Comparison of ENCODE assay signal across 19 cellular contexts in genomic region chr4:119666653-119667091, GRCh38. TPM values are rescaled to one million over a fixed set of nuclear protein-coding genes. Genes with fewer than 3 reads are reported as not detected.
DNase-seq lines count a peak whose midpoint lies in the region; ATAC-seq and TF ChIP-seq lines count a peak whose summit lies in the region.
"Had no signal": no experiment of that assay in that cellular context is flagged by ENCODE, and none has a peak within 500 bp of the region (broad histone marks: within the 10 kb centered on the region; RNA-seq: fewer than 3 reads in every experiment).

No MANE protein-coding gene starts in this region.

- no peak overlapping the region for H4K8ac ChIP-seq in neuronal stem cell (ENCODE audit: low read depth, low read length)

- POLR2A ChIA-PET in activated CD4-positive, alpha-beta T cell treated with anti-CD3 and anti-CD28 coated beads for 36 hours (lab: Charles Lee), result no interaction called here

- no peak overlapping the region for H2BK120ac ChIP-seq in neuronal stem cell (ENCODE audit: low read depth, low read length)

- DNase-seq in ELF-1 (ENCODE audit: low read depth, low spot score), result peak; percentile 32
- peak; percentile 70 for DNase-seq in NCI-H748 (lab: John Stamatoyannopoulos, UW; ENCODE audit: unreplicated experiment)
- DNase-seq in fibroblast of the aortic adventitia (ENCODE audit: low read depth), result peak; percentile 59
- peak; percentile 8 for DNase-seq in neuronal stem cell (ENCODE audit: low spot score)
- no peak for DNase-seq in HuH-7.5 (ENCODE audit: low spot score)
- DNase-seq in activated CD4-positive, alpha-beta T cell treated with anti-CD3 and anti-CD28 coated beads for 36 hours, result no peak
- DNase-seq: activated CD8-positive, alpha-beta memory T cell treated with anti-CD3 and anti-CD28 coated beads, Interleukin-2, amount 10 ng/mL, durations not matched to agents 7 days and 5 days; CD8-positive, alpha-beta memory T cell; Kasumi-1; mucosa of descending colon; NCI-H1048; NCI-H2081 treated with DMSO at 0.1 percent for 48 hours; occipital lobe; right lobe of liver; stimulated activated naive CD8-positive, alpha-beta T cell treated with anti-CD3 and anti-CD28 coated beads, Interleukin-15, Interleukin-2, amounts not matched to agents 100 U/mL and 50 U/mL, for 24 hours had no signal

- no peaks in the 10 kb centered on the region for H3K27me3 ChIP-seq in neuronal stem cell (ENCODE audit: control insufficient read depth in 3 of 3, insufficient read depth in 3 of 3, low read depth in 1 of 3, low read length in 3 of 3)
- H3K27me3 ChIP-seq: right lobe of liver, tibial nerve had no signal

- H3K4ac ChIP-seq in neuronal stem cell (ENCODE audit: low read length), result no peak overlapping the region

- H2BK15ac ChIP-seq in neuronal stem cell (ENCODE audit: low read length), result no peak overlapping the region

- no peak overlapping the region for H2AFZ ChIP-seq in neuronal stem cell (ENCODE audit: low read length)

- WGBS in neuronal stem cell (ENCODE audit: extremely low coverage in 2 of 2, insufficient read length in 2 of 2, insufficient replicate concordance in 1 of 2), 2 donors, result no CpG with 5 or more reads among the region's 1 CpG

- H3K27ac Mint-ChIP-seq in activated CD4-positive, alpha-beta T cell treated with anti-CD3 and anti-CD28 coated beads for 36 hours, result no peak overlapping the region
- H3K27ac Mint-ChIP-seq: activated CD8-positive, alpha-beta memory T cell treated with anti-CD3 and anti-CD28 coated beads, Interleukin-2, amount 10 ng/mL, durations not matched to agents 7 days and 5 days; activated T-helper 2 cell treated with anti-CD3 and anti-CD28 coated beads, Interferon-gamma antibody, Interleukin-2, Interleukin-4, amounts not matched to agents 10 μg/mL and 5 μg/mL and 100 μg/mL, durations not matched to agents 14 hours and 24 hours and 36 hours; CD8-positive, alpha-beta memory T cell; dendritic cell treated with granulocyte-macrophage colony-stimulating factor and Interleukin-4, amounts not matched to agents 40 ng/mL and 50 ng/mL, for 4 days had no signal

- H3K27me3 Mint-ChIP-seq in activated CD4-positive, alpha-beta T cell treated with anti-CD3 and anti-CD28 coated beads for 36 hours, result peaks cover 12% of the 10 kb centered on the region
- H3K27me3 Mint-ChIP-seq: dendritic cell treated with granulocyte-macrophage colony-stimulating factor and Interleukin-4, amounts not matched to agents 40 ng/mL and 50 ng/mL, for 4 days had no signal

- no peak overlapping the region for H3K27ac ChIP-seq in neuronal stem cell (replicated peaks; ENCODE audit: low read length)
- H3K27ac ChIP-seq: right lobe of liver, tibial nerve had no signal

- no peaks in the 10 kb centered on the region for H3K9me3 Mint-ChIP-seq in activated CD4-positive, alpha-beta T cell treated with anti-CD3 and anti-CD28 coated beads for 36 hours (ENCODE audit: low read depth)
- H3K9me3 Mint-ChIP-seq: activated T-helper 2 cell treated with anti-CD3 and anti-CD28 coated beads, Interferon-gamma antibody, Interleukin-2, Interleukin-4, amounts not matched to agents 10 μg/mL and 5 μg/mL and 100 μg/mL, durations not matched to agents 14 hours and 24 hours and 36 hours; CD8-positive, alpha-beta memory T cell had no signal

- no peaks in the 10 kb centered on the region for H3K79me1 ChIP-seq in neuronal stem cell (ENCODE audit: low read depth, low read length)

- H2AK5ac ChIP-seq in neuronal stem cell (ENCODE audit: low read depth, low read length), result no peak overlapping the region

- no peak overlapping the region for H2BK5ac ChIP-seq in neuronal stem cell (ENCODE audit: low read length)

- H3K4me1 ChIP-seq in neuronal stem cell (ENCODE audit: control insufficient read depth in 2 of 2, insufficient read depth in 1 of 2, low read depth in 1 of 2, low read length in 2 of 2), result peaks cover 4% of the 10 kb centered on the region in 2 donors
- H3K4me1 ChIP-seq: right lobe of liver had no signal

- H3K4me3 ChIP-seq in fibroblast of the aortic adventitia (ENCODE audit: low read depth, low read length) (no peak overlapping the region), neuronal stem cell (ENCODE audit: low read length in 2 of 2) (no peak overlapping the region)
- H3K4me3 ChIP-seq: mucosa of descending colon, right lobe of liver, tibial nerve had no signal

- no peak overlapping the region for H2BK12ac ChIP-seq in neuronal stem cell (ENCODE audit: low read length)

- no peak overlapping the region for H4K91ac ChIP-seq in neuronal stem cell (ENCODE audit: low read depth, low read length, poor library complexity)

- no peak overlapping the region for H3K4me3 Mint-ChIP-seq in activated CD4-positive, alpha-beta T cell treated with anti-CD3 and anti-CD28 coated beads for 36 hours
- H3K4me3 Mint-ChIP-seq: activated CD8-positive, alpha-beta memory T cell treated with anti-CD3 and anti-CD28 coated beads, Interleukin-2, amount 10 ng/mL, durations not matched to agents 7 days and 5 days; CD8-positive, alpha-beta memory T cell; dendritic cell treated with granulocyte-macrophage colony-stimulating factor and Interleukin-4, amounts not matched to agents 40 ng/mL and 50 ng/mL, for 4 days had no signal

- H3K4me2 ChIP-seq in neuronal stem cell (ENCODE audit: insufficient read depth, low read length, poor library complexity, severe bottlenecking), result no peak overlapping the region

- H3K23ac ChIP-seq in neuronal stem cell (ENCODE audit: low read depth, low read length, poor library complexity), result no peak overlapping the region

- no peaks in the 10 kb centered on the region for H3K9me3 ChIP-seq in neuronal stem cell (replicated peaks in 1 of 2; ENCODE audit: control insufficient read depth in 2 of 2, insufficient read depth in 1 of 2, low read depth in 1 of 2, low read length in 2 of 2)
- H3K9me3 ChIP-seq: mucosa of descending colon, right lobe of liver, tibial nerve had no signal

- no peak overlapping the region for H3K18ac ChIP-seq in neuronal stem cell (ENCODE audit: low read length)

- H3K36me3 Mint-ChIP-seq in activated CD4-positive, alpha-beta T cell treated with anti-CD3 and anti-CD28 coated beads for 36 hours (ENCODE audit: low read depth), result no peaks in the 10 kb centered on the region
- H3K36me3 Mint-ChIP-seq: CD8-positive, alpha-beta memory T cell had no signal

- H3K14ac ChIP-seq in neuronal stem cell (ENCODE audit: low read length), result no peak overlapping the region

- ATAC-seq in HG03432 (IDR thresholded peaks at IDR 0.05; ENCODE audit: unreplicated experiment), result no peak
- ATAC-seq in activated CD4-positive, alpha-beta T cell treated with anti-CD3 and anti-CD28 coated beads for 36 hours, result no peak
- ATAC-seq: activated CD8-positive, alpha-beta memory T cell treated with anti-CD3 and anti-CD28 coated beads, Interleukin-2, amount 10 ng/mL, durations not matched to agents 7 days and 5 days; mucosa of descending colon; right lobe of liver; stimulated activated naive CD8-positive, alpha-beta T cell treated with anti-CD3 and anti-CD28 coated beads, Interleukin-15, Interleukin-2, amounts not matched to agents 100 U/mL and 50 U/mL, for 24 hours had no signal

- H3K36me3 ChIP-seq in neuronal stem cell (replicated peaks in 1 of 2; ENCODE audit: control insufficient read depth in 2 of 2, insufficient read depth in 2 of 2, low read length in 2 of 2), result no peaks in the 10 kb centered on the region
- H3K36me3 ChIP-seq: right lobe of liver, tibial nerve had no signal

- CTCF ChIA-PET in activated CD4-positive, alpha-beta T cell treated with anti-CD3 and anti-CD28 coated beads for 36 hours (lab: Charles Lee), result no interaction called here

- no peak overlapping the region for H3K9ac ChIP-seq in neuronal stem cell (ENCODE audit: low read depth, low read length, poor library complexity)

- no peaks in the 10 kb centered on the region for H3K4me1 Mint-ChIP-seq in activated CD4-positive, alpha-beta T cell treated with anti-CD3 and anti-CD28 coated beads for 36 hours
- H3K4me1 Mint-ChIP-seq: CD8-positive, alpha-beta memory T cell had no signal

- no peak for TF ChIP-seq CTCF in fibroblast of the aortic adventitia (IDR thresholded peaks at IDR 0.05; ENCODE audit: insufficient read depth, low read length)

- intact Hi-C loops in activated CD4-positive, alpha-beta T cell treated with anti-CD3 and anti-CD28 coated beads for 36 hours (cut with DNase I, micrococcal nuclease), result no loop called here

RNA-seq across cellular contexts. Expression of gene PDE5A, which starts 38.1 kb away (rescaled TPM):
- total RNA-seq in fibroblast of the aortic adventitia (ENCODE audit: low replicate concordance), result 29.3 and 146 TPM in 2 replicates
- polyA plus RNA-seq in neuronal stem cell (2013, experiment 1 of 2), result 2.4 TPM
- 2.8 TPM for polyA plus RNA-seq in neuronal stem cell (2013, experiment 2 of 2)
- under 1 TPM; 0.25 to 0.47 TPM for total RNA-seq in activated CD4-positive, alpha-beta T cell treated with anti-CD3 and anti-CD28 coated beads for 36 hours

Comparison
In these comparisons a context has a peak if more than half of its experiments do, and no peak if none do; other contexts are left out.
1. DNase-seq: peak in ELF-1 (single experiment), NCI-H748 (single experiment), fibroblast of the aortic adventitia (single experiment) and neuronal stem cell (single experiment); none in HuH-7.5 (single experiment) and activated CD4-positive, alpha-beta T cell treated with anti-CD3 and anti-CD28 coated beads for 36 hours (single experiment).
2. RNA of gene PDE5A, which starts 38.1 kb away (total RNA-seq): 29.3 to 146 TPM in fibroblast of the aortic adventitia; 0.25 to 0.47 TPM in activated CD4-positive, alpha-beta T cell treated with anti-CD3 and anti-CD28 coated beads for 36 hours; every median in the first group is over 10 times any median in the second.